In genomic region chr1:59976194-59977074, GRCh38 we compare ENCODE assay signal across 8 cellular contexts. TPM values are rescaled to one million over a fixed set of nuclear protein-coding genes. Genes with fewer than 3 reads are reported as not detected.
DNase-seq lines count a peak whose midpoint lies in the region; ATAC-seq and TF ChIP-seq lines count a peak whose summit lies in the region.

No MANE protein-coding gene starts in this region.

- H3K9me3 ChIP-seq in BE2C: no peaks in the 10 kb centered on the region
- H3K9me3 ChIP-seq in Loucy (ENCODE audit: insufficient read depth, low read depth, low read length): no peaks in the 10 kb centered on the region
- no peaks in the 10 kb centered on the region for H3K9me3 ChIP-seq in RWPE2 (ENCODE audit: severe bottlenecking)
- H3K9me3 ChIP-seq in right cardiac atrium (ENCODE audit: control insufficient read depth, low read length): no peaks in the 10 kb centered on the region

- 41% methylated on average over 19 of the region's 19 CpGs for WGBS in right cardiac atrium

- H4K20me1 ChIP-seq in Loucy (ENCODE audit: insufficient read depth, low read length, poor library complexity, severe bottlenecking): no peaks in the 10 kb centered on the region

- H3K4me2 ChIP-seq in Loucy (ENCODE audit: low read depth, low read length, poor library complexity, severe bottlenecking): peak overlapping the region; percentile 71

- intact Hi-C loops in right cardiac atrium (cut with DNase I): loop anchor here in 3 of 4 donors (10.0 kb wide), 3 partner anchors 148 to 1878 kb away; no protein-coding TSS in a partner anchor

- DNase-seq in BE2C: peak; percentile 53
- no peak for DNase-seq in RWPE2 (ENCODE audit: low spot score)
- peak; percentile 40 for DNase-seq in amniotic epithelial cell (ENCODE audit: low read depth)
- peak; percentile 58 to 85 (median 76) for DNase-seq in right cardiac atrium
- DNase-seq in retinal pigment epithelial cell (ENCODE audit: low read depth): no peak

- H3K9me2 ChIP-seq in Loucy (replicated peaks; ENCODE audit: low read depth, low read length): no peaks in the 10 kb centered on the region

- no peaks in the 10 kb centered on the region for H3K36me3 ChIP-seq in BE2C
- H3K36me3 ChIP-seq in Loucy (ENCODE audit: insufficient read depth, low read length): no peaks in the 10 kb centered on the region
- H3K36me3 ChIP-seq in RWPE2 (ENCODE audit: low read depth): no peaks in the 10 kb centered on the region

- H3K27me3 ChIP-seq in BE2C (no peaks in the 10 kb centered on the region), Loucy (ENCODE audit: insufficient read depth, low read length, poor library complexity, severe bottlenecking) (no peaks in the 10 kb centered on the region), RWPE2 (ENCODE audit: insufficient read depth, poor library complexity, severe bottlenecking) (peaks cover 14% of the 10 kb centered on the region), right cardiac atrium (ENCODE audit: control insufficient read depth, insufficient read depth) (no peaks in the 10 kb centered on the region)

- peak; percentile 73 for TF ChIP-seq CTCF in BE2C (IDR thresholded peaks at IDR 0.05; ENCODE audit: low read depth, low read length)
- peak; percentile 97 for TF ChIP-seq CTCF in Loucy (conservative IDR thresholded peaks at IDR 0.05; ENCODE audit: low read length)
- TF ChIP-seq CTCF in RWPE2 (IDR thresholded peaks at IDR 0.05; ENCODE audit: poor library complexity, severe bottlenecking): peak; percentile 89
- peak; percentile 89 for TF ChIP-seq CTCF in retinal pigment epithelial cell (conservative IDR thresholded peaks at IDR 0.05; ENCODE audit: low read depth, low read length)

- no peak overlapping the region for H3K27ac ChIP-seq in RWPE2 (ENCODE audit: poor library complexity, severe bottlenecking)
- H3K27ac ChIP-seq in right cardiac atrium (ENCODE audit: low read length): no peak overlapping the region

- no peaks in the 10 kb centered on the region for H3K79me2 ChIP-seq in Loucy (ENCODE audit: insufficient read depth, low read length)

- ATAC-seq in GM19351 (IDR thresholded peaks at IDR 0.05; ENCODE audit: unreplicated experiment): peak; percentile 85
- ATAC-seq in RWPE2 (ENCODE audit: low read depth): peak; percentile 57
- peak; percentile 43 to 64 for ATAC-seq in right cardiac atrium
- ATAC-seq in HG03039 (IDR thresholded peaks at IDR 0.05; ENCODE audit: unreplicated experiment): no peak

- H3F3A ChIP-seq in Loucy (ENCODE audit: low read depth): no peaks in the 10 kb centered on the region

- no peak overlapping the region for H3K9ac ChIP-seq in Loucy (ENCODE audit: low read depth, low read length, poor library complexity, severe bottlenecking)

- H3K4me3 ChIP-seq in BE2C (ENCODE audit: low read depth, low read length) (peak overlapping the region; percentile 5; the same call in 1 of the 2 replicates), Loucy (ENCODE audit: low read length, poor library complexity, severe bottlenecking) (peak overlapping the region; percentile 28), RWPE2 (ENCODE audit: severe bottlenecking) (no peak overlapping the region), right cardiac atrium (ENCODE audit: low read length) (peak overlapping the region; percentile 25), retinal pigment epithelial cell (ENCODE audit: low read length) (no peak overlapping the region)

- H3K4me1 ChIP-seq in BE2C: peaks cover 2% of the 10 kb centered on the region; the same call in 1 of the 2 replicates
- peaks cover 13% of the 10 kb centered on the region for H3K4me1 ChIP-seq in Loucy (ENCODE audit: insufficient read depth, low read length, poor library complexity, severe bottlenecking)
- H3K4me1 ChIP-seq in RWPE2 (ENCODE audit: insufficient read depth, poor library complexity, severe bottlenecking): no peaks in the 10 kb centered on the region
- H3K4me1 ChIP-seq in right cardiac atrium (ENCODE audit: control insufficient read depth, insufficient read depth, low read length): no peaks in the 10 kb centered on the region

- peak overlapping the region; percentile 52; the same call in 1 of the 2 replicates for H2AFZ ChIP-seq in Loucy (ENCODE audit: low read length)

RNA-seq across cellular contexts. Expression of gene CYP2J2, which starts 49.9 kb away (rescaled TPM):
- polyA plus RNA-seq in BE2C (2012; ENCODE audit: insufficient read depth, insufficient read length, low read depth): not detected
- 100 to 1,000 TPM in 1 of 4 donors, 10 to 100 TPM in 3; 50.5 to 112 (median 63.4) TPM for total RNA-seq in right cardiac atrium
- 75.3 TPM for polyA plus RNA-seq in right cardiac atrium

Comparison
In these comparisons a context has a peak if more than half of its experiments do, and no peak if none do; other contexts are left out.
1. DNase-seq: peak in BE2C (single experiment), amniotic epithelial cell (single experiment) and right cardiac atrium (3 of 3); none in RWPE2 (single experiment) and retinal pigment epithelial cell (single experiment).
2. H3K4me3 ChIP-seq: peak in BE2C (single experiment), Loucy (single experiment) and right cardiac atrium (single experiment); none in RWPE2 (single experiment) and retinal pigment epithelial cell (single experiment).
3. Peak in every context shown above with its lines, with median percentiles within 50 percentile points of each other: CTCF ChIP-seq.